16 cellular contexts compared by ENCODE assay signal in genomic region chr6:142942238-142942637, GRCh38. TPM values are rescaled to one million over a fixed set of nuclear protein-coding genes. Genes with fewer than 3 reads are reported as not detected.
DNase-seq lines count a peak whose midpoint lies in the region; ATAC-seq and TF ChIP-seq lines count a peak whose summit lies in the region.
"Had no signal": no experiment of that assay in that cellular context is flagged by ENCODE, and none has a peak within 500 bp of the region (broad histone marks: within the 10 kb centered on the region; RNA-seq: fewer than 3 reads in every experiment).

No MANE protein-coding gene starts in this region.

- H3K9ac ChIP-seq in Loucy (ENCODE audit: low read depth, low read length, poor library complexity, severe bottlenecking), result peak overlapping the region; percentile 91

- peaks cover 12% of the 10 kb centered on the region for H3F3A ChIP-seq in Loucy (ENCODE audit: low read depth)

- peak overlapping the region; percentile 83 for H3K4me3 ChIP-seq in Loucy (ENCODE audit: low read length, poor library complexity, severe bottlenecking)
- H3K4me3 ChIP-seq: A549, esophagus squamous epithelium, hepatocyte, lung had no signal

- H3K9me2 ChIP-seq in Loucy (replicated peaks; ENCODE audit: low read depth, low read length), result no peaks in the 10 kb centered on the region

- no peaks in the 10 kb centered on the region for H3K9me3 ChIP-seq in Loucy (ENCODE audit: insufficient read depth, low read depth, low read length)
- H3K9me3 ChIP-seq: A549, esophagus squamous epithelium had no signal

- no peak for ATAC-seq in activated naive CD8-positive, alpha-beta T cell treated with anti-CD3 and anti-CD28 coated beads, Interleukin-2, amount 50 U/mL, for 24 hours
- ATAC-seq in natural killer cell treated with Interleukin-12 subunit alpha and Interleukin-12 subunit beta and Interleukin-15 and Interleukin-18, amount 100 ng/mL, for 72 hours, result no peak
- ATAC-seq in HG03159 (IDR thresholded peaks at IDR 0.05; ENCODE audit: unreplicated experiment) (no peak), omental fat pad (ENCODE audit: low FRiP score) (no peak)
- ATAC-seq: A549 had no signal

- H3K27ac Mint-ChIP-seq in T-helper 2 cell treated with Interferon-gamma antibody and Interleukin-4, amounts not matched to agents 5 μg/mL and 100 μg/mL, for 36 hours, result no peak overlapping the region
- peak overlapping the region; percentile 100 for H3K27ac Mint-ChIP-seq in activated naive CD8-positive, alpha-beta T cell treated with anti-CD3 and anti-CD28 coated beads, Interleukin-2, amount 50 U/mL, for 24 hours
- H3K27ac Mint-ChIP-seq in natural killer cell treated with Interleukin-12 subunit alpha and Interleukin-12 subunit beta and Interleukin-15 and Interleukin-18, amount 100 ng/mL, for 72 hours, result peak overlapping the region; percentile 98 to 100

- peaks cover 49% of the 10 kb centered on the region for H3K4me1 Mint-ChIP-seq in T-helper 2 cell treated with Interferon-gamma antibody and Interleukin-4, amounts not matched to agents 5 μg/mL and 100 μg/mL, for 36 hours (ENCODE audit: low read depth)
- peaks cover 70% of the 10 kb centered on the region for H3K4me1 Mint-ChIP-seq in activated naive CD8-positive, alpha-beta T cell treated with anti-CD3 and anti-CD28 coated beads, Interleukin-2, amount 50 U/mL, for 24 hours
- H3K4me1 Mint-ChIP-seq in natural killer cell treated with Interleukin-12 subunit alpha and Interleukin-12 subunit beta and Interleukin-15 and Interleukin-18, amount 100 ng/mL, for 72 hours (ENCODE audit: low read depth in 2 of 2), result peaks cover 49 to 54% of the 10 kb centered on the region in 2 donors

- no peak for TF ChIP-seq CTCF in Loucy (conservative IDR thresholded peaks at IDR 0.05; ENCODE audit: low read length)
- TF ChIP-seq CTCF in omental fat pad (IDR thresholded peaks at IDR 0.05), result no peak

- peaks cover 3% of the 10 kb centered on the region for H3K36me3 Mint-ChIP-seq in T-helper 2 cell treated with Interferon-gamma antibody and Interleukin-4, amounts not matched to agents 5 μg/mL and 100 μg/mL, for 36 hours (ENCODE audit: low read depth)
- peaks cover 21% of the 10 kb centered on the region for H3K36me3 Mint-ChIP-seq in activated naive CD8-positive, alpha-beta T cell treated with anti-CD3 and anti-CD28 coated beads, Interleukin-2, amount 50 U/mL, for 24 hours (ENCODE audit: low read depth)
- H3K36me3 Mint-ChIP-seq in natural killer cell treated with Interleukin-12 subunit alpha and Interleukin-12 subunit beta and Interleukin-15 and Interleukin-18, amount 100 ng/mL, for 72 hours, result peaks cover 10% of the 10 kb centered on the region

- no peak for DNase-seq in T-helper 2 cell treated with Interferon-gamma antibody and Interleukin-4, amounts not matched to agents 5 μg/mL and 100 μg/mL, for 36 hours (ENCODE audit: low spot score)
- no peak for DNase-seq in T-helper 2 cell
- no peak for DNase-seq in activated naive CD8-positive, alpha-beta T cell treated with anti-CD3 and anti-CD28 coated beads, Interleukin-2, amount 50 U/mL, for 24 hours
- DNase-seq in natural killer cell treated with Interleukin-12 subunit alpha and Interleukin-12 subunit beta and Interleukin-15 and Interleukin-18, amount 100 ng/mL, for 72 hours (ENCODE audit: low spot score), result no peak
- no peak for DNase-seq in NCI-H2029 (lab: John Stamatoyannopoulos, UW)
- DNase-seq in omental fat pad (ENCODE audit: low spot score), result no peak
- DNase-seq: cerebellar nuclear complex, esophagus squamous epithelium, NCI-H146, occipital lobe, Right ventricle myocardium superior had no signal

- peaks cover 81% of the 10 kb centered on the region for H3K79me2 ChIP-seq in Loucy (ENCODE audit: insufficient read depth, low read length)

- H4K20me1 ChIP-seq in Loucy (ENCODE audit: insufficient read depth, low read length, poor library complexity, severe bottlenecking), result peaks cover 40% of the 10 kb centered on the region

- no peaks in the 10 kb centered on the region for H3K27me3 ChIP-seq in Loucy (ENCODE audit: insufficient read depth, low read length, poor library complexity, severe bottlenecking)
- H3K27me3 ChIP-seq: esophagus squamous epithelium, hepatocyte had no signal

- H3K27me3 Mint-ChIP-seq in T-helper 2 cell treated with Interferon-gamma antibody and Interleukin-4, amounts not matched to agents 5 μg/mL and 100 μg/mL, for 36 hours (ENCODE audit: low read depth), result no peaks in the 10 kb centered on the region
- H3K27me3 Mint-ChIP-seq in activated naive CD8-positive, alpha-beta T cell treated with anti-CD3 and anti-CD28 coated beads, Interleukin-2, amount 50 U/mL, for 24 hours, result peaks cover 3% of the 10 kb centered on the region
- no peaks in the 10 kb centered on the region for H3K27me3 Mint-ChIP-seq in natural killer cell treated with Interleukin-12 subunit alpha and Interleukin-12 subunit beta and Interleukin-15 and Interleukin-18, amount 100 ng/mL, for 72 hours

- H3K4me2 ChIP-seq in Loucy (ENCODE audit: low read depth, low read length, poor library complexity, severe bottlenecking), result peak overlapping the region; percentile 98

- H2AFZ ChIP-seq in Loucy (ENCODE audit: low read length), result no peak overlapping the region
- H2AFZ ChIP-seq: hepatocyte had no signal

- H3K4me3 Mint-ChIP-seq in T-helper 2 cell treated with Interferon-gamma antibody and Interleukin-4, amounts not matched to agents 5 μg/mL and 100 μg/mL, for 36 hours, result peak overlapping the region; percentile 99
- peak overlapping the region; percentile 97 for H3K4me3 Mint-ChIP-seq in activated naive CD8-positive, alpha-beta T cell treated with anti-CD3 and anti-CD28 coated beads, Interleukin-2, amount 50 U/mL, for 24 hours
- H3K4me3 Mint-ChIP-seq in natural killer cell treated with Interleukin-12 subunit alpha and Interleukin-12 subunit beta and Interleukin-15 and Interleukin-18, amount 100 ng/mL, for 72 hours, result peak overlapping the region; percentile 95

- no peaks in the 10 kb centered on the region for H3K9me3 Mint-ChIP-seq in T-helper 2 cell treated with Interferon-gamma antibody and Interleukin-4, amounts not matched to agents 5 μg/mL and 100 μg/mL, for 36 hours
- H3K9me3 Mint-ChIP-seq in activated naive CD8-positive, alpha-beta T cell treated with anti-CD3 and anti-CD28 coated beads, Interleukin-2, amount 50 U/mL, for 24 hours, result no peaks in the 10 kb centered on the region
- no peaks in the 10 kb centered on the region for H3K9me3 Mint-ChIP-seq in natural killer cell treated with Interleukin-12 subunit alpha and Interleukin-12 subunit beta and Interleukin-15 and Interleukin-18, amount 100 ng/mL, for 72 hours

- H3K4me1 ChIP-seq in Loucy (ENCODE audit: insufficient read depth, low read length, poor library complexity, severe bottlenecking), result peaks cover 60% of the 10 kb centered on the region

- no peaks in the 10 kb centered on the region for H3K36me3 ChIP-seq in Loucy (ENCODE audit: insufficient read depth, low read length)
- H3K36me3 ChIP-seq: esophagus squamous epithelium had no signal

RNA-seq across cellular contexts. Expression of gene HIVEP2, which starts 2.7 kb away (rescaled TPM):
- 10 to 100 TPM; 45.7 to 58.1 TPM for total RNA-seq in natural killer cell treated with Interleukin-12 subunit alpha and Interleukin-12 subunit beta and Interleukin-15 and Interleukin-18, amount 100 ng/mL, for 72 hours
- 10 to 100 TPM; 14.9 to 47.3 (median 26.9) TPM for total RNA-seq in omental fat pad
